Comparison of ENCODE assay signal across 25 cellular contexts in the genomic region with DNA sequence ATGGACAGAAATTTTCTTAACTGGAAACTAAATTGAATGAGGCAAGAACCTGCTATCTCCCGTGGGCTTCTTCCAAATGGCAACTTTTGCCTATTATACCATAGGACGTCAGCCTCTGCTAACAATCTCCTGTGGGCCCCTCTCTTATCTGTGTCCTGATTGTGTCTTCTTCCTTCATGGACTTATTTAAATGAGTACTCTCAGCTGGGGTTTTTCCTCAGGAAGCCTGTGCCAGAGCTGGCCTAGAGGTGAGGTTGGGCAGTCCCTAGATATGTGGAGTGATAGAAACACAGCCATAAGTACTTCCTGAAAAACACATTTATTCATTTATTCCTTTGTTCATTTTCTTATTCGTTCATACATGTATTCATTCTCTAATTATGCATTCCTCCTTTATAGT.
DNase-seq lines count a peak whose midpoint lies in the region; ATAC-seq lines count a peak whose summit lies in the region.
"Had no signal": no experiment of that assay in that cellular context is flagged by ENCODE, and none has a peak within 500 bp of the region (broad histone marks: within the 10 kb centered on the region; RNA-seq: fewer than 3 reads in every experiment).

No MANE protein-coding gene starts in this region.

- H3K4ac ChIP-seq in mesendoderm (ENCODE audit: low read depth, low read length) = no peak overlapping the region

- no peaks in the 10 kb centered on the region for H3K36me3 Mint-ChIP-seq in activated naive CD4-positive, alpha-beta T cell treated with anti-CD3 and anti-CD28 coated beads, Interleukin-2, amount 10 ng/mL, durations not matched to agents 7 days and 5 days
- no peaks in the 10 kb centered on the region for H3K36me3 Mint-ChIP-seq in activated naive CD4-positive, alpha-beta T cell treated with anti-CD3 and anti-CD28 coated beads, Interleukin-2, amount 50 U/mL, for 72 hours
- H3K36me3 Mint-ChIP-seq: CD14-positive monocyte; CD4-positive, alpha-beta memory T cell; CD4-positive, CD25-positive, alpha-beta regulatory T cell; CD8-positive, alpha-beta memory T cell had no signal

- H4K5ac ChIP-seq in mesendoderm (ENCODE audit: low read length) = no peak overlapping the region

- no peaks in the 10 kb centered on the region for H3K79me1 ChIP-seq in mesendoderm (ENCODE audit: low read length)

- no peak overlapping the region for H3K27ac Mint-ChIP-seq in activated naive CD4-positive, alpha-beta T cell treated with anti-CD3 and anti-CD28 coated beads, Interleukin-2, amount 10 ng/mL, durations not matched to agents 7 days and 5 days
- no peak overlapping the region for H3K27ac Mint-ChIP-seq in activated naive CD4-positive, alpha-beta T cell treated with anti-CD3 and anti-CD28 coated beads, Interleukin-2, amount 50 U/mL, for 72 hours
- H3K27ac Mint-ChIP-seq: CD14-positive monocyte; CD4-positive, alpha-beta memory T cell; CD4-positive, CD25-positive, alpha-beta regulatory T cell; CD8-positive, alpha-beta memory T cell had no signal

- no peak overlapping the region for H2BK5ac ChIP-seq in mesendoderm (ENCODE audit: low read length)

- no peaks in the 10 kb centered on the region for H3K27me3 ChIP-seq in mesendoderm (ENCODE audit: insufficient read depth, low read length, poor library complexity)
- H3K27me3 ChIP-seq: BE2C, BLaER1 had no signal

- no peaks in the 10 kb centered on the region for H3K4me1 ChIP-seq in mesendoderm (ENCODE audit: control insufficient read depth, low read depth, low read length)
- H3K4me1 ChIP-seq: A549, BE2C, BLaER1 had no signal

- no peak overlapping the region for H3K27ac ChIP-seq in mesendoderm (ENCODE audit: low read depth, low read length)
- H3K27ac ChIP-seq: 22Rv1, A549, BLaER1 had no signal

- H2BK15ac ChIP-seq in mesendoderm (replicated peaks; ENCODE audit: low read depth) = no peak overlapping the region

- H3K79me2 ChIP-seq in mesendoderm (ENCODE audit: control insufficient read depth, insufficient read depth, low read length) = no peaks in the 10 kb centered on the region

- no peaks in the 10 kb centered on the region for H3K36me3 ChIP-seq in mesendoderm (ENCODE audit: control insufficient read depth, insufficient read depth, low read length)
- H3K36me3 ChIP-seq: BE2C, BLaER1 had no signal

- H3K23ac ChIP-seq in mesendoderm (ENCODE audit: low read length) = no peak overlapping the region

- H3K9ac ChIP-seq in mesendoderm (ENCODE audit: low read length) = no peak overlapping the region
- H3K9ac ChIP-seq: BLaER1 had no signal

- H3K9me3 Mint-ChIP-seq in activated naive CD4-positive, alpha-beta T cell treated with anti-CD3 and anti-CD28 coated beads, Interleukin-2, amount 10 ng/mL, durations not matched to agents 7 days and 5 days = peaks cover 3% of the 10 kb centered on the region
- peaks cover 14 to 22% of the 10 kb centered on the region in 2 donors for H3K9me3 Mint-ChIP-seq in activated naive CD4-positive, alpha-beta T cell treated with anti-CD3 and anti-CD28 coated beads, Interleukin-2, amount 50 U/mL, for 72 hours

- no peak overlapping the region for H3K4me3 Mint-ChIP-seq in activated naive CD4-positive, alpha-beta T cell treated with anti-CD3 and anti-CD28 coated beads, Interleukin-2, amount 10 ng/mL, durations not matched to agents 7 days and 5 days
- H3K4me3 Mint-ChIP-seq: CD14-positive monocyte; CD4-positive, alpha-beta memory T cell; CD4-positive, CD25-positive, alpha-beta regulatory T cell; CD8-positive, alpha-beta memory T cell had no signal

- no peak for ATAC-seq in activated naive CD4-positive, alpha-beta T cell treated with anti-CD3 and anti-CD28 coated beads, Interleukin-2, amount 50 U/mL, for 72 hours
- ATAC-seq in left ventricle myocardium superior = peak; percentile 43
- no peak for ATAC-seq in Right ventricle myocardium superior (ENCODE audit: poor library complexity)
- ATAC-seq: A549, GM12878 had no signal

- CTCF ChIA-PET in activated naive CD4-positive, alpha-beta T cell treated with anti-CD3 and anti-CD28 coated beads, Interleukin-2, amount 10 ng/mL, durations not matched to agents 7 days and 5 days (lab: Charles Lee) = no interaction called here

- H3K4me2 ChIP-seq in mesendoderm (ENCODE audit: low read length) = no peak overlapping the region
- H3K4me2 ChIP-seq: A549, BLaER1 had no signal

- intact Hi-C loops in left ventricle myocardium superior (cut with micrococcal nuclease) (no loop called here), Right ventricle myocardium superior (cut with DNase I) (no loop called here)

- no CpG with 5 or more reads among the region's 3 CpGs for WGBS in mesendoderm (ENCODE audit: extremely low coverage, insufficient coverage, low lambda C conversion rate)

- no peak overlapping the region for H2AK5ac ChIP-seq in mesendoderm (ENCODE audit: low read length)

- no peak overlapping the region for H3K56ac ChIP-seq in mesendoderm (ENCODE audit: low read length)

- H2BK120ac ChIP-seq in mesendoderm (ENCODE audit: low read depth, low read length) = no peak overlapping the region

- no peaks in the 10 kb centered on the region for H3K27me3 Mint-ChIP-seq in activated naive CD4-positive, alpha-beta T cell treated with anti-CD3 and anti-CD28 coated beads, Interleukin-2, amount 10 ng/mL, durations not matched to agents 7 days and 5 days
- H3K27me3 Mint-ChIP-seq: CD4-positive, alpha-beta memory T cell; CD4-positive, CD25-positive, alpha-beta regulatory T cell; CD8-positive, alpha-beta memory T cell had no signal

- no peaks in the 10 kb centered on the region for H3K4me1 Mint-ChIP-seq in activated naive CD4-positive, alpha-beta T cell treated with anti-CD3 and anti-CD28 coated beads, Interleukin-2, amount 10 ng/mL, durations not matched to agents 7 days and 5 days
- H3K4me1 Mint-ChIP-seq: CD14-positive monocyte; CD4-positive, alpha-beta memory T cell; CD4-positive, CD25-positive, alpha-beta regulatory T cell; CD8-positive, alpha-beta memory T cell had no signal

- H3K18ac ChIP-seq in mesendoderm (ENCODE audit: low read length) = no peak overlapping the region

- H4K8ac ChIP-seq in mesendoderm (ENCODE audit: low read depth, low read length) = no peak overlapping the region

- H3K4me3 ChIP-seq in mesendoderm (ENCODE audit: low read length) = no peak overlapping the region
- H3K4me3 ChIP-seq: A549, BLaER1, GM12878 had no signal

- peak; percentile 18 for DNase-seq in activated naive CD4-positive, alpha-beta T cell treated with anti-CD3 and anti-CD28 coated beads, Interleukin-2, amount 10 ng/mL, durations not matched to agents 7 days and 5 days
- no peak for DNase-seq in activated naive CD4-positive, alpha-beta T cell treated with anti-CD3 and anti-CD28 coated beads, Interleukin-2, amount 50 U/mL, for 72 hours (ENCODE audit: low spot score in 2 of 2)
- no peak for DNase-seq in left ventricle myocardium superior
- DNase-seq in Right ventricle myocardium superior = no peak
- peak; percentile 56 for DNase-seq in mesendoderm
- DNase-seq in NCI-H1436 (lab: John Stamatoyannopoulos, UW) = no peak
- DNase-seq: ACHN; BE2C; C1 segment of cervical spinal cord; CD4-positive, alpha-beta memory T cell; CD4-positive, CD25-positive, alpha-beta regulatory T cell; CD8-positive, alpha-beta memory T cell; COR-L47; DMS 273 treated with DMSO at 0.1 percent for 48 hours; DMS153; DMS53; DMS79; DND-41; EL; GDM1 had no signal

Comparison
In these comparisons a context has a peak if more than half of its experiments do, and no peak if none do; other contexts are left out.
1. DNase-seq: peak in activated naive CD4-positive, alpha-beta T cell treated with anti-CD3 and anti-CD28 coated beads, Interleukin-2, amount 10 ng/mL, durations not matched to agents 7 days and 5 days (single experiment) and mesendoderm (single experiment); none in activated naive CD4-positive, alpha-beta T cell treated with anti-CD3 and anti-CD28 coated beads, Interleukin-2, amount 50 U/mL, for 72 hours (0 of 2), left ventricle myocardium superior (single experiment), Right ventricle myocardium superior (single experiment) and NCI-H1436 (single experiment).